12 cellular contexts compared by ENCODE assay signal in the genomic region with DNA sequence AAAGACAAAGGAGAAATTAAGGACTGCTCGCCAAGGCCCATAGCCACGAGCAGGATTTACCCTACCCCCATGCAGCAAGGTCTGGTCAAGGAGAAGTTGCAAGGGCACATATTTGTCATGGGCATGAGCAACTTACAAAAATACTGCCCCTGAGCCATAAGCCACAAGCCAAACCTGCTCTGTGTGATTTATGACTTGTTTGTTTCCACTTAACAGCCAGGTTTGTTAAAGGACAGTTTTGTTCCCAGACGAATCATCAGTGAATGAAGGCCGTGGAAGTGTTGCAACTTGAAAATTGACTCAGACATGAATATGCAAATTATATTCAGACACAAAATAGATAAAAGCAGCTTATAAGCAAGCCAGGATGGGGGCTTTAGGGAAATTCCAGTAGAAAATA. TPM values are rescaled to one million over a fixed set of nuclear protein-coding genes. Genes with fewer than 3 reads are reported as not detected.
DNase-seq lines count a peak whose midpoint lies in the region; ATAC-seq, FAIRE-seq and TF ChIP-seq lines count a peak whose summit lies in the region.
"Had no signal": no experiment of that assay in that cellular context is flagged by ENCODE, and none has a peak within 500 bp of the region (broad histone marks: within the 10 kb centered on the region; RNA-seq: fewer than 3 reads in every experiment).

No MANE protein-coding gene starts in this region.

- no TSS peak for BruUV-seq in HCT116 (replicated peaks; lab: Mats Ljungman, UMichigan)

- CTCF ChIA-PET in HCT116 (lab: Charles Lee) = no interaction called here

- FAIRE-seq in islet of Langerhans (lab: Jason Lieb, UNC) = peak; percentile 38

- no peak overlapping the region for H2AFZ ChIP-seq in HCT116 (ENCODE audit: low read depth, low read length, poor library complexity, severe bottlenecking)

- peak; percentile 74 for DNase-seq in COLO829 (ENCODE audit: low spot score)
- DNase-seq in HCT116 (ENCODE audit: low read depth, low spot score) = peak; percentile 8
- peak in 1 of 2 experiments; percentile 51 for DNase-seq in SJSA1 (ENCODE audit: low read depth in 1 of 2, low spot score in 2 of 2)
- DNase-seq in T-helper 9 cell = no peak
- DNase-seq in NCI-H1930 (lab: John Stamatoyannopoulos, UW) = no peak
- DNase-seq in OCI-M2 (lab: John Stamatoyannopoulos, UW; ENCODE audit: unreplicated experiment) = no peak
- DNase-seq in Peyer's patch = no peak
- DNase-seq: activated effector memory CD4-positive, alpha-beta T cell treated with anti-CD3 and anti-CD28 coated beads, Interleukin-2, amount 50 U/mL, for 16 hours; effector memory CD4-positive, alpha-beta T cell; NCI-H82; T1000 had no signal

- POLR2A ChIA-PET in HCT116 (lab: Charles Lee) = no interaction called here

- TF ChIP-seq CTCF in HCT116 (IDR thresholded peaks at IDR 0.05 in 2 of 3, conservative IDR thresholded peaks at IDR 0.05 in 1 of 3; ENCODE audit: borderline replicate concordance in 1 of 3, insufficient read depth in 1 of 3, low read depth in 2 of 3, low read length in 2 of 3) (no peak), Peyer's patch (IDR thresholded peaks at IDR 0.05) (no peak)

- no peaks in the 10 kb centered on the region for H3K79me2 ChIP-seq in HCT116 (ENCODE audit: insufficient read depth, low read length)

- no peak overlapping the region for H3K9ac ChIP-seq in HCT116 (ENCODE audit: low read length)

- intact Hi-C loops in HCT116 (cut with micrococcal nuclease) = no loop called here

- H3K27me3 ChIP-seq in HCT116 (ENCODE audit: insufficient read depth, low read length) (no peaks in the 10 kb centered on the region), SJSA1 (replicated peaks) (no peaks in the 10 kb centered on the region), Peyer's patch (no peaks in the 10 kb centered on the region)

- no peak for TF ChIP-seq RAD21 in HCT116 (IDR thresholded peaks at IDR 0.05; ENCODE audit: low read depth)

- RAD21 ChIA-PET in HCT116 (lab: Charles Lee; ENCODE audit: low non-redundant PET in 1 of 2, low total read pairs in 2 of 2, uncharacterized antibody in 2 of 2, unreplicated experiment in 2 of 2) = no interaction called here

- H4K20me1 ChIP-seq in HCT116 (ENCODE audit: insufficient read depth) = no peaks in the 10 kb centered on the region

- H3K9me3 ChIP-seq in HCT116 (ENCODE audit: control insufficient read depth in 1 of 2, insufficient read depth in 1 of 2, low read depth in 1 of 2, low read length in 2 of 2) = no peaks in the 10 kb centered on the region
- no peaks in the 10 kb centered on the region for H3K9me3 ChIP-seq in SJSA1 (replicated peaks)
- no peaks in the 10 kb centered on the region for H3K9me3 ChIP-seq in Peyer's patch

- TF ChIP-seq POLR2A in HCT116 (IDR thresholded peaks at IDR 0.05; ENCODE audit: borderline replicate concordance, extremely low read depth, insufficient read depth, insufficient read length) (no peak), Peyer's patch (IDR thresholded peaks at IDR 0.05) (no peak)

- no peaks in the 10 kb centered on the region for H3K36me3 ChIP-seq in HCT116 (ENCODE audit: control insufficient read depth in 1 of 2, insufficient read depth in 2 of 2, low read length in 2 of 2)
- peaks cover 7% of the 10 kb centered on the region; the same call in 1 of the 2 replicates for H3K36me3 ChIP-seq in SJSA1
- H3K36me3 ChIP-seq in Peyer's patch = no peaks in the 10 kb centered on the region

- no peak overlapping the region for H3K27ac ChIP-seq in HCT116 (ENCODE audit: low read depth, low read length)
- H3K27ac ChIP-seq in SJSA1 = peak overlapping the region; percentile 47
- no peak overlapping the region for H3K27ac ChIP-seq in Peyer's patch

- no peak overlapping the region for H3K4me3 ChIP-seq in HCT116 (replicated peaks in 1 of 2; ENCODE audit: low read depth in 1 of 2, low read length in 2 of 2)
- no peak overlapping the region for H3K4me3 ChIP-seq in SJSA1
- H3K4me3 ChIP-seq in Peyer's patch = no peak overlapping the region

- H3K4me1 ChIP-seq in HCT116 (ENCODE audit: control insufficient read depth in 1 of 2, insufficient read depth in 2 of 2, low read length in 2 of 2) = peaks cover 8 to 14% of the 10 kb centered on the region in 2 experiments; a peak in 3 of 4 replicates
- peaks cover 85% of the 10 kb centered on the region for H3K4me1 ChIP-seq in SJSA1 (replicated peaks)
- H3K4me1 ChIP-seq in Peyer's patch = no peaks in the 10 kb centered on the region

- no peak overlapping the region for H3K4me2 ChIP-seq in HCT116 (ENCODE audit: low read length)

- no peaks in the 10 kb centered on the region for H3K9me2 ChIP-seq in HCT116 (ENCODE audit: insufficient read depth)

- ATAC-seq in HCT116 = no peak

TF ChIP-seq in HCT116, 20 proteins besides CTCF, POLR2A, EP300 and RAD21:
- TF ChIP-seq ZNF274 (IDR thresholded peaks at IDR 0.05; ENCODE audit: low read depth, low read length) = no peak
- no peak for TF ChIP-seq TCF7L2 (IDR thresholded peaks at IDR 0.05; ENCODE audit: borderline replicate concordance, extremely low read depth, insufficient read depth, insufficient read length)
- no peak for TF ChIP-seq YY1 (IDR thresholded peaks at IDR 0.05; ENCODE audit: extremely low read depth, insufficient replicate concordance, low read depth, low read length)
- no peak for TF ChIP-seq CEBPB (IDR thresholded peaks at IDR 0.05; ENCODE audit: low read depth)
- TF ChIP-seq CBX3 (IDR thresholded peaks at IDR 0.05; ENCODE audit: low read depth) = no peak
- no peak for TF ChIP-seq EZH2phosphoT487 (IDR thresholded peaks at IDR 0.05; ENCODE audit: borderline replicate concordance)
- TF ChIP-seq ELF1 (IDR thresholded peaks at IDR 0.05; ENCODE audit: borderline replicate concordance, low read depth) = no peak
- TF ChIP-seq, protein P1, sequence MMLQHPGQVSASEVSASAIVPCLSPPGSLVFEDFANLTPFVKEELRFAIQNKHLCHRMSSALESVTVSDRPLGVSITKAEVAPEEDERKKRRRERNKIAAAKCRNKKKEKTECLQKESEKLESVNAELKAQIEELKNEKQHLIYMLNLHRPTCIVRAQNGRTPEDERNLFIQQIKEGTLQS (IDR thresholded peaks at IDR 0.05) = no peak
- TF ChIP-seq, protein P2, sequence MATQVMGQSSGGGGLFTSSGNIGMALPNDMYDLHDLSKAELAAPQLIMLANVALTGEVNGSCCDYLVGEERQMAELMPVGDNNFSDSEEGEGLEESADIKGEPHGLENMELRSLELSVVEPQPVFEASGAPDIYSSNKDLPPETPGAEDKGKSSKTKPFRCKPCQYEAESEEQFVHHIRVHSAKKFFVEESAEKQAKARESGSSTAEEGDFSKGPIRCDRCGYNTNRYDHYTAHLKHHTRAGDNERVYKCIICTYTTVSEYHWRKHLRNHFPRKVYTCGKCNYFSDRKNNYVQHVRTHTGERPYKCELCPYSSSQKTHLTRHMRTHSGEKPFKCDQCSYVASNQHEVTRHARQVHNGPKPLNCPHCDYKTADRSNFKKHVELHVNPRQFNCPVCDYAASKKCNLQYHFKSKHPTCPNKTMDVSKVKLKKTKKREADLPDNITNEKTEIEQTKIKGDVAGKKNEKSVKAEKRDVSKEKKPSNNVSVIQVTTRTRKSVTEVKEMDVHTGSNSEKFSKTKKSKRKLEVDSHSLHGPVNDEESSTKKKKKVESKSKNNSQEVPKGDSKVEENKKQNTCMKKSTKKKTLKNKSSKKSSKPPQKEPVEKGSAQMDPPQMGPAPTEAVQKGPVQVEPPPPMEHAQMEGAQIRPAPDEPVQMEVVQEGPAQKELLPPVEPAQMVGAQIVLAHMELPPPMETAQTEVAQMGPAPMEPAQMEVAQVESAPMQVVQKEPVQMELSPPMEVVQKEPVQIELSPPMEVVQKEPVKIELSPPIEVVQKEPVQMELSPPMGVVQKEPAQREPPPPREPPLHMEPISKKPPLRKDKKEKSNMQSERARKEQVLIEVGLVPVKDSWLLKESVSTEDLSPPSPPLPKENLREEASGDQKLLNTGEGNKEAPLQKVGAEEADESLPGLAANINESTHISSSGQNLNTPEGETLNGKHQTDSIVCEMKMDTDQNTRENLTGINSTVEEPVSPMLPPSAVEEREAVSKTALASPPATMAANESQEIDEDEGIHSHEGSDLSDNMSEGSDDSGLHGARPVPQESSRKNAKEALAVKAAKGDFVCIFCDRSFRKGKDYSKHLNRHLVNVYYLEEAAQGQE (IDR thresholded peaks at IDR 0.05; ENCODE audit: low read depth) = no peak
- TF ChIP-seq EZH2 (IDR thresholded peaks at IDR 0.05) = no peak
- TF ChIP-seq MAX (IDR thresholded peaks at IDR 0.05) = no peak
- TF ChIP-seq ZFX (IDR thresholded peaks at IDR 0.05) = no peak
- no peak for TF ChIP-seq FOSL1 (IDR thresholded peaks at IDR 0.05; ENCODE audit: low read depth)
- TF ChIP-seq SIN3A (IDR thresholded peaks at IDR 0.05; ENCODE audit: low read depth) = no peak

RNA-seq across cellular contexts. Expression of gene EVA1A, which starts 31.3 kb away (rescaled TPM):
- total RNA-seq in HCT116 (2021; ENCODE audit: unreplicated experiment) (2.8 TPM), Peyer's patch (10 to 100 TPM in 1 of 4 donors, 1 to 10 TPM in 2, under 1 TPM in 1; 0.70 to 18.2 (median 5.8) TPM)
- 1.7 and 2.0 TPM in 2 replicates for polyA plus RNA-seq in HCT116 (2012)
- 152 and 214 TPM in 2 replicates for total RNA-seq in SJSA1 (2014; rRNA removed; shearing (Covaris generic))

RNA-seq across cellular contexts. Expression of gene MRPL19, which starts 54.6 kb away (rescaled TPM):
- 65.3 TPM for total RNA-seq in HCT116 (2021; ENCODE audit: unreplicated experiment)
- 19.1 and 25.7 TPM in 2 replicates for polyA plus RNA-seq in HCT116 (2012)
- 75.4 and 95.7 TPM in 2 replicates for total RNA-seq in SJSA1 (2014; rRNA removed; shearing (Covaris generic))
- total RNA-seq in Peyer's patch = 10 to 100 TPM; 20.6 to 61.1 (median 26.8) TPM

Comparison
In these comparisons a context has a peak if more than half of its experiments do, and no peak if none do; other contexts are left out.
1. DNase-seq: peak in COLO829 (single experiment) and HCT116 (single experiment); none in T-helper 9 cell (single experiment), NCI-H1930 (0 of 2), OCI-M2 (single experiment) and Peyer's patch (0 of 3).